9 cellular contexts compared by ENCODE assay signal in genomic region chr17:63932008-63932561, GRCh38. TPM values are rescaled to one million over a fixed set of nuclear protein-coding genes. Genes with fewer than 3 reads are reported as not detected.
A peak's percentile ranks its signal among the peaks of the same experiment; 100 is the strongest.
DNase-seq lines count a peak whose midpoint lies in the region; ATAC-seq and TF ChIP-seq lines count a peak whose summit lies in the region.
"Had no signal": no experiment of that assay in that cellular context is flagged by ENCODE, and none has a peak within 500 bp of the region (broad histone marks: within the 10 kb centered on the region; RNA-seq: fewer than 3 reads in every experiment).

CD79B (minus strand) TSS chr17:63932331; CDS start chr17:63932261, 70 bp downstream.

- no peak within 1 kb of the TSS for H2BK5ac ChIP-seq in mesenchymal stem cell (ENCODE audit: low read depth, low read length, poor library complexity, severe bottlenecking)

- no peaks in the 10 kb centered on the region for H3K9me2 ChIP-seq in PC-9 (ENCODE audit: insufficient read depth)

- no peak within 1 kb of the TSS for H3K23ac ChIP-seq in mesenchymal stem cell (ENCODE audit: low read length in 2 of 2)

- no peaks in the 10 kb centered on the region for H3K79me1 ChIP-seq in mesenchymal stem cell (replicated peaks; ENCODE audit: low read length, poor library complexity, severe bottlenecking)

- ATAC-seq in GM19397 (IDR thresholded peaks at IDR 0.05; ENCODE audit: unreplicated experiment) (peak; percentile 76), HG03432 (IDR thresholded peaks at IDR 0.05; ENCODE audit: unreplicated experiment) (peak; percentile 83), aorta (ENCODE audit: low FRiP score) (no peak)

- CTCF ChIA-PET in PC-9 (lab: Charles Lee), result no interaction called here

- H2BK120ac ChIP-seq in mesenchymal stem cell (ENCODE audit: low read depth, low read length), result no peak within 1 kb of the TSS

- peak; percentile 23 for DNase-seq in activated T-helper 2 cell treated with anti-CD3 and anti-CD28 coated beads, Interferon-gamma antibody, Interleukin-2, Interleukin-4, amounts not matched to agents 10 μg/mL and 5 μg/mL and 100 μg/mL, durations not matched to agents 14 hours and 24 hours and 36 hours (ENCODE audit: low spot score)
- DNase-seq in aorta (no peak), mesenchymal stem cell (no peak), PC-9 (no peak)

- H3K4ac ChIP-seq in mesenchymal stem cell (ENCODE audit: low read depth in 1 of 2, low read length in 2 of 2), result no peak within 1 kb of the TSS

- H3K4me2 ChIP-seq in BLaER1 treated with 17β-estradiol and CSF1 and Interleukin-3, amounts not matched to agents 10 nM and 100 nM, result peak within 1 kb of the TSS; percentile 89 to 99 (median 98)
- no peak within 1 kb of the TSS for H3K4me2 ChIP-seq in mesenchymal stem cell (ENCODE audit: low read length, poor library complexity, severe bottlenecking)
- no peak within 1 kb of the TSS for H3K4me2 ChIP-seq in PC-9

- POLR2A ChIA-PET in PC-9 (lab: Charles Lee; ENCODE audit: unreplicated experiment), result no interaction called here

- H3K4me1 Mint-ChIP-seq in activated T-helper 2 cell treated with anti-CD3 and anti-CD28 coated beads, Interferon-gamma antibody, Interleukin-2, Interleukin-4, amounts not matched to agents 10 μg/mL and 5 μg/mL and 100 μg/mL, durations not matched to agents 14 hours and 24 hours and 36 hours (ENCODE audit: low read depth), result peaks cover 12% of the 10 kb centered on the region

- H3K27ac Mint-ChIP-seq in activated T-helper 2 cell treated with anti-CD3 and anti-CD28 coated beads, Interferon-gamma antibody, Interleukin-2, Interleukin-4, amounts not matched to agents 10 μg/mL and 5 μg/mL and 100 μg/mL, durations not matched to agents 14 hours and 24 hours and 36 hours, result peak within 1 kb of the TSS; percentile 87

- H2BK12ac ChIP-seq in mesenchymal stem cell (ENCODE audit: low read length in 2 of 2), result no peak within 1 kb of the TSS

- intact Hi-C loops in activated T-helper 2 cell treated with anti-CD3 and anti-CD28 coated beads, Interferon-gamma antibody, Interleukin-2, Interleukin-4, amounts not matched to agents 10 μg/mL and 5 μg/mL and 100 μg/mL, durations not matched to agents 14 hours and 24 hours and 36 hours (cut with micrococcal nuclease), result no loop called here
- intact Hi-C loops in aorta (cut with DNase I) (no loop called here), PC-9 (cut with micrococcal nuclease; ENCODE audit: unreplicated experiment) (no loop called here)

- peaks cover 77 to 91% (median 88%) of the 10 kb centered on the region in 10 experiments for H3K4me1 ChIP-seq in BLaER1 treated with 17β-estradiol and CSF1 and Interleukin-3, amounts not matched to agents 10 nM and 100 nM
- no peaks in the 10 kb centered on the region for H3K4me1 ChIP-seq in rectal smooth muscle tissue (ENCODE audit: control insufficient read depth, insufficient read depth, low read length)
- no peaks in the 10 kb centered on the region for H3K4me1 ChIP-seq in aorta (ENCODE audit: control insufficient read depth in 1 of 2, insufficient read depth in 2 of 2, low read length in 2 of 2)
- no peaks in the 10 kb centered on the region for H3K4me1 ChIP-seq in mesenchymal stem cell (ENCODE audit: control insufficient read depth, insufficient read depth, low read depth, low read length)
- H3K4me1 ChIP-seq in PC-9 (replicated peaks; ENCODE audit: insufficient read depth), result no peaks in the 10 kb centered on the region

- no TSS peak for BruUV-seq in PC-9 (replicated peaks; lab: Mats Ljungman, UMichigan)

- H3K79me2 ChIP-seq in PC-9 (ENCODE audit: low read depth), result no peaks in the 10 kb centered on the region

- peaks cover 3% of the 10 kb centered on the region for H3K36me3 Mint-ChIP-seq in activated T-helper 2 cell treated with anti-CD3 and anti-CD28 coated beads, Interferon-gamma antibody, Interleukin-2, Interleukin-4, amounts not matched to agents 10 μg/mL and 5 μg/mL and 100 μg/mL, durations not matched to agents 14 hours and 24 hours and 36 hours (ENCODE audit: low read depth)

- H3K27ac ChIP-seq in BLaER1 treated with 17β-estradiol and CSF1 and Interleukin-3, amounts not matched to agents 10 nM and 100 nM, result peak within 1 kb of the TSS; percentile 63 to 87 (median 77)
- H3K27ac ChIP-seq in rectal smooth muscle tissue (ENCODE audit: low read depth, low read length) (no peak within 1 kb of the TSS), aorta (ENCODE audit: low read depth in 1 of 2, low read length in 2 of 2) (no peak within 1 kb of the TSS), mesenchymal stem cell (ENCODE audit: low read length, poor library complexity, severe bottlenecking) (no peak within 1 kb of the TSS), PC-9 (no peak within 1 kb of the TSS)

- peak within 1 kb of the TSS; percentile 73 to 87 (median 78) for H3K9ac ChIP-seq in BLaER1 treated with 17β-estradiol and CSF1 and Interleukin-3, amounts not matched to agents 10 nM and 100 nM
- no peak within 1 kb of the TSS for H3K9ac ChIP-seq in rectal smooth muscle tissue (ENCODE audit: low read length)
- no peak within 1 kb of the TSS for H3K9ac ChIP-seq in mesenchymal stem cell (ENCODE audit: low read length)

- no peaks in the 10 kb centered on the region for H3K9me3 Mint-ChIP-seq in activated T-helper 2 cell treated with anti-CD3 and anti-CD28 coated beads, Interferon-gamma antibody, Interleukin-2, Interleukin-4, amounts not matched to agents 10 μg/mL and 5 μg/mL and 100 μg/mL, durations not matched to agents 14 hours and 24 hours and 36 hours

- no peak within 1 kb of the TSS for H4K91ac ChIP-seq in mesenchymal stem cell (ENCODE audit: low read length)

- peak within 1 kb of the TSS; percentile 51 to 91 (median 72) for H3K4me3 ChIP-seq in BLaER1 treated with 17β-estradiol and CSF1 and Interleukin-3, amounts not matched to agents 10 nM and 100 nM
- peak within 1 kb of the TSS; percentile 57 for H3K4me3 ChIP-seq in rectal smooth muscle tissue (ENCODE audit: low read length)
- no peak within 1 kb of the TSS for H3K4me3 ChIP-seq in aorta (ENCODE audit: low read length in 2 of 2)
- H3K4me3 ChIP-seq in mesenchymal stem cell (ENCODE audit: insufficient read depth in 1 of 2, low read depth in 1 of 2, low read length in 2 of 2), result no peak within 1 kb of the TSS
- H3K4me3 ChIP-seq in PC-9, result no peak within 1 kb of the TSS

- no peaks in the 10 kb centered on the region for H3K27me3 ChIP-seq in BLaER1 treated with 17β-estradiol and CSF1 and Interleukin-3, amounts not matched to agents 10 nM and 100 nM
- H3K27me3 ChIP-seq in rectal smooth muscle tissue (ENCODE audit: control insufficient read depth, insufficient read depth, low read length) (no peaks in the 10 kb centered on the region), aorta (ENCODE audit: control insufficient read depth in 1 of 2, insufficient read depth in 2 of 2, low read length in 1 of 2) (no peaks in the 10 kb centered on the region), mesenchymal stem cell (ENCODE audit: control insufficient read depth in 1 of 2, insufficient read depth in 1 of 2, low read length in 2 of 2) (peaks cover 14 to 55% of the 10 kb centered on the region in 2 experiments), PC-9 (ENCODE audit: insufficient read depth, low read depth) (peaks cover 14% of the 10 kb centered on the region; the same call in 1 of the 2 replicates)

- H3F3A ChIP-seq in PC-9 (ENCODE audit: insufficient read depth, low read depth), result no peaks in the 10 kb centered on the region

- peaks cover 20 to 33% (median 26%) of the 10 kb centered on the region in 11 experiments for H3K36me3 ChIP-seq in BLaER1 treated with 17β-estradiol and CSF1 and Interleukin-3, amounts not matched to agents 10 nM and 100 nM
- H3K36me3 ChIP-seq in rectal smooth muscle tissue (ENCODE audit: control insufficient read depth, insufficient read depth, low read length), result no peaks in the 10 kb centered on the region
- H3K36me3 ChIP-seq in aorta (ENCODE audit: control insufficient read depth in 1 of 2, insufficient read depth in 2 of 2, low read length in 1 of 2), result no peaks in the 10 kb centered on the region
- H3K36me3 ChIP-seq in mesenchymal stem cell (ENCODE audit: control insufficient read depth in 1 of 2, insufficient read depth in 2 of 2, low read depth in 1 of 2, low read length in 2 of 2), result no peaks in the 10 kb centered on the region
- no peaks in the 10 kb centered on the region for H3K36me3 ChIP-seq in PC-9 (ENCODE audit: low read depth)

- H3K18ac ChIP-seq in mesenchymal stem cell (ENCODE audit: low read depth in 1 of 2, low read length in 2 of 2), result no peak within 1 kb of the TSS

- no peak for TF ChIP-seq CTCF in PC-9 (conservative IDR thresholded peaks at IDR 0.05)

- peak within 1 kb of the TSS in 1 of 2 experiments; percentile 26 for H3K14ac ChIP-seq in mesenchymal stem cell (ENCODE audit: low read length in 2 of 2)

- H3K4me3 Mint-ChIP-seq in activated T-helper 2 cell treated with anti-CD3 and anti-CD28 coated beads, Interferon-gamma antibody, Interleukin-2, Interleukin-4, amounts not matched to agents 10 μg/mL and 5 μg/mL and 100 μg/mL, durations not matched to agents 14 hours and 24 hours and 36 hours (ENCODE audit: low read depth), result peak within 1 kb of the TSS; percentile 91

- no peak within 1 kb of the TSS for H2BK15ac ChIP-seq in mesenchymal stem cell (ENCODE audit: low read depth, poor library complexity, severe bottlenecking)

- H3K9me3 ChIP-seq in BLaER1 treated with 17β-estradiol and CSF1 and Interleukin-3, amounts not matched to agents 10 nM and 100 nM (replicated peaks in 1 of 11), result peaks cover 0 to 7% (median 0%) of the 10 kb centered on the region in 11 experiments; a peak in 3 of 22 replicates
- H3K9me3 ChIP-seq in aorta (ENCODE audit: control insufficient read depth, low read length) (no peaks in the 10 kb centered on the region), mesenchymal stem cell (ENCODE audit: control insufficient read depth, low read length) (no peaks in the 10 kb centered on the region), PC-9 (ENCODE audit: insufficient read depth, low read depth) (no peaks in the 10 kb centered on the region)

- H2AK5ac ChIP-seq in mesenchymal stem cell (ENCODE audit: low read length, severe bottlenecking), result no peak within 1 kb of the TSS

- H2AFZ ChIP-seq in mesenchymal stem cell (ENCODE audit: low read depth, low read length) (no peak within 1 kb of the TSS), PC-9 (no peak within 1 kb of the TSS)

- 78 to 79% methylated on average over 17 to 19 of the region's 19 CpGs for WGBS in aorta, 2 donors
- WGBS in mesenchymal stem cell, result 79% methylated on average over 19 of the region's 19 CpGs

- H4K8ac ChIP-seq in mesenchymal stem cell (ENCODE audit: low read length), result no peak within 1 kb of the TSS

- peaks cover 0 to 35% (median 27%) of the 10 kb centered on the region in 11 experiments; a peak in 16 of 22 replicates for H4K20me1 ChIP-seq in BLaER1 treated with 17β-estradiol and CSF1 and Interleukin-3, amounts not matched to agents 10 nM and 100 nM
- H4K20me1 ChIP-seq in PC-9 (ENCODE audit: insufficient read depth), result no peaks in the 10 kb centered on the region

- H3K27me3 Mint-ChIP-seq in activated T-helper 2 cell treated with anti-CD3 and anti-CD28 coated beads, Interferon-gamma antibody, Interleukin-2, Interleukin-4, amounts not matched to agents 10 μg/mL and 5 μg/mL and 100 μg/mL, durations not matched to agents 14 hours and 24 hours and 36 hours (ENCODE audit: low read depth), result peaks cover 3% of the 10 kb centered on the region

RNA-seq across cellular contexts. Expression of gene CD79B, which starts in this region (rescaled TPM):
- total RNA-seq in activated T-helper 2 cell treated with anti-CD3 and anti-CD28 coated beads, Interferon-gamma antibody, Interleukin-2, Interleukin-4, amounts not matched to agents 10 μg/mL and 5 μg/mL and 100 μg/mL, durations not matched to agents 14 hours and 24 hours and 36 hours, result 28.8 and 33.2 TPM in 2 replicates
- total RNA-seq in aorta (1 to 10 TPM; 5.1 to 7.1 TPM), PC-9 (2021) (not detected in 2 replicates)
- 1 to 10 TPM in 1 of 2 donors, under 1 TPM in 1; 0.50 to 6.7 TPM for polyA plus RNA-seq in aorta
- not detected for polyA plus RNA-seq in mesenchymal stem cell (2013, experiment 1 of 2)
- polyA plus RNA-seq in mesenchymal stem cell (2013, experiment 2 of 2), result 0.07 TPM
- total RNA-seq: Daoy had no signal

Comparison
In these comparisons a context has a peak if more than half of its experiments do, and no peak if none do; other contexts are left out.
1. H3K27ac ChIP-seq: peak in BLaER1 treated with 17β-estradiol and CSF1 and Interleukin-3, amounts not matched to agents 10 nM and 100 nM (11 of 11); none in rectal smooth muscle tissue (single experiment), aorta (0 of 2), mesenchymal stem cell (single experiment) and PC-9 (single experiment).
2. H3K4me2 ChIP-seq: peak in BLaER1 treated with 17β-estradiol and CSF1 and Interleukin-3, amounts not matched to agents 10 nM and 100 nM (11 of 11); none in mesenchymal stem cell (single experiment) and PC-9 (single experiment).
3. H3K4me3 ChIP-seq: peak in BLaER1 treated with 17β-estradiol and CSF1 and Interleukin-3, amounts not matched to agents 10 nM and 100 nM (10 of 10) and rectal smooth muscle tissue (single experiment); none in aorta (0 of 2), mesenchymal stem cell (0 of 2) and PC-9 (single experiment).
4. H3K9ac ChIP-seq: peak in BLaER1 treated with 17β-estradiol and CSF1 and Interleukin-3, amounts not matched to agents 10 nM and 100 nM (11 of 11); none in rectal smooth muscle tissue (single experiment) and mesenchymal stem cell (single experiment).